1 cellular context compared by ENCODE assay signal in the genomic region with DNA sequence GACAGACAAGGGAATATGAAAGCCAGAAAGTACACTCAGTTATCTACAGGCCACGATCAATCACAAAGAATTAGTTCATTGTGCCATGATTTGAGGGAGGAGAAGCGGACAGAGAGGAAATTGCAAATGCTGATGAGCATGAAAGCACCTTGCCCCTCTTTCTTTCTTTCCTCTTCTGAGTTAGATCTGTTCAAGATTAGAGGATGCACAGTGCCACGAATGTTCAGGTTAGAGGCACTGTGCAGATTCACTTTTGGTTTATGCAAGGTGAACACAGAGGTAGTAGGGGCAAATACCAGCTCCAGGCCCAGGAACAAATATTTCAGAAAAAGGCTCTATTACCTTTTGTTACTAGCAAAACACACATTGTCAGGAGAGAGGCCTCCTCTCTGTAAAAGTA.
TF ChIP-seq lines count a peak whose summit lies in the region.

No MANE protein-coding gene starts in this region.

TF ChIP-seq in GM12878, 131 proteins besides CTCF, POLR2A, EP300 and RAD21 (continued from another document):
- TF ChIP-seq CUX1 (IDR thresholded peaks at IDR 0.05; ENCODE audit: insufficient replicate concordance, low read depth, low read length) (no peak), NFIC (IDR thresholded peaks at IDR 0.05; ENCODE audit: low read depth, low read length) (no peak), SUPT20H (IDR thresholded peaks at IDR 0.05; ENCODE audit: borderline replicate concordance, control insufficient read depth, low read depth, low read length) (no peak), FOS (IDR thresholded peaks at IDR 0.05; ENCODE audit: borderline replicate concordance, extremely low read depth, insufficient read length) (no peak), TCF3 (IDR thresholded peaks at IDR 0.05; ENCODE audit: borderline replicate concordance, insufficient read depth, low read depth, low read length) (no peak), PML (IDR thresholded peaks at IDR 0.05; ENCODE audit: low read length) (no peak), ESRRA (IDR thresholded peaks at IDR 0.05; ENCODE audit: low read length) (no peak), ATF3 (IDR thresholded peaks at IDR 0.05; ENCODE audit: borderline replicate concordance, extremely low read depth, low read depth, low read length) (no peak)
TF ChIP-seq in GM12878: peak in this region for 0.
